ENCODE assay signal across 1 cellular context in genomic region chr7:151875862-151876111, GRCh38.
TF ChIP-seq lines count a peak whose summit lies in the region.

No MANE protein-coding gene starts in this region.

TF ChIP-seq in GM23338, 12 proteins besides CTCF, POLR2A, EP300 and RAD21 (continued from another document):
- no peak for TF ChIP-seq ZNF462 (CRISPR knock-in tag; IDR thresholded peaks at IDR 0.05)
- TF ChIP-seq ETS1 (IDR thresholded peaks at IDR 0.05) = no peak
- no peak for TF ChIP-seq POLR2AphosphoS5 (IDR thresholded peaks at IDR 0.05; ENCODE audit: low read depth)
- no peak for TF ChIP-seq JUNB (IDR thresholded peaks at IDR 0.05; ENCODE audit: unreplicated experiment)
- TF ChIP-seq EZH2phosphoT487 (IDR thresholded peaks at IDR 0.05; ENCODE audit: unreplicated experiment) = no peak
- no peak for TF ChIP-seq EZH2 (IDR thresholded peaks at IDR 0.05; ENCODE audit: low read depth, unreplicated experiment)
- no peak for TF ChIP-seq STAT1 (IDR thresholded peaks at IDR 0.05; ENCODE audit: unreplicated experiment)
